ENCODE assay signal across 31 cellular contexts in the genomic region with DNA sequence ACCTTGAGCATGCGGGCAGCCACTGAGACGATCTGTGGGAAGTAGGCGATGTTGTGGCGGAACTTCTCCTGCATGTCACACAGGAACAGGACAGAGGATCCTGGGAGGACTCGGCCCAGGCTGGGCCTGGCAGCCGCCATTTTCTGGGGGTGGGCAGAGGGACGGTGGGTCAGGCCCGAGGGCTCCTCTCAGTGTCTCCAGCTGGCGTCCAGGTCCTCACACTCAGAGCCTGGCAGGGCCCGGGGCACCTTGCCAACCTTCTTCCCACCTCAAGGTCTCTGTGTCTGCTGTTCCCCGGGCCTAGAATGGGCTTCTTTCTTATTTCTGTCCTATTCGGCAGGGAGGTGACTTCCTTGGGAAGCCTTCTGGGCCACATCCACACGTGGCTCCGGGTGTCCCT. TPM values are rescaled to one million over a fixed set of nuclear protein-coding genes. Genes with fewer than 3 reads are reported as not detected.
"Had no signal": no experiment of that assay in that cellular context is flagged by ENCODE, and none has a peak within 500 bp of the region (broad histone marks: within the 10 kb centered on the region; RNA-seq: fewer than 3 reads in every experiment).

No MANE protein-coding gene starts in this region.

- H3K36me3 ChIP-seq: gastrocnemius medialis had no signal

- DNase-seq: activated B cell treated with CpG ODN at 0.5 μM for 24 hours; activated CD4-positive, alpha-beta T cell treated with anti-CD3 and anti-CD28 coated beads for 48 hours; activated CD4-positive, alpha-beta T cell treated with anti-CD3 and anti-CD28 coated beads, Interleukin-2, amount 50 U/mL, for 1 hour; activated CD4-positive, alpha-beta T cell treated with anti-CD3 and anti-CD28 coated beads, Interleukin-2, amount 50 U/mL, for 48 hours; activated CD8-positive, alpha-beta memory T cell treated with anti-CD3 and anti-CD28 coated beads for 24 hours; activated CD8-positive, alpha-beta T cell treated with anti-CD3 and anti-CD28 coated beads for 36 hours; activated effector memory CD4-positive, alpha-beta T cell treated with Interleukin-2 at 50 U/mL for 16 hours; activated gamma-delta T cell treated with Interleukin-2 at 50 U/mL for 16 hours; activated naive CD4-positive, alpha-beta T cell treated with anti-CD3 and anti-CD28 coated beads, Interleukin-2, amount 50 U/mL, for 16 hours; activated naive CD4-positive, alpha-beta T cell treated with Interleukin-2 at 50 U/mL for 16 hours; activated T-cell treated with anti-CD3 and anti-CD28 coated beads, Interleukin-2, amount 50 U/mL, for 4 hours; amygdala; aorta; caudate nucleus; dorsolateral prefrontal cortex; effector memory CD8-positive, alpha-beta T cell; erythroblast; foreskin keratinocyte; gastrocnemius medialis; glutamatergic neuron; heart left ventricle; T-helper 2 cell had no signal

- H3K9me3 Mint-ChIP-seq: activated B cell treated with CpG ODN at 0.5 μM for 24 hours; activated CD8-positive, alpha-beta T cell treated with anti-CD3 and anti-CD28 coated beads for 36 hours; activated T-cell treated with anti-CD3 and anti-CD28 coated beads, Interleukin-2, amount 50 U/mL, for 4 hours; activated T-helper 17 cell treated with anti-CD3 and anti-CD28 coated beads, Interleukin-2, amount 50 U/mL, for 72 hours; dendritic cell treated with granulocyte-macrophage colony-stimulating factor and Interleukin-4, amounts not matched to agents 40 ng/mL and 50 ng/mL, for 4 days; effector memory CD8-positive, alpha-beta T cell had no signal

- H3K9me3 ChIP-seq: body of pancreas, esophagus muscularis mucosa, gastrocnemius medialis, heart left ventricle had no signal

- H3K4me3 ChIP-seq: body of pancreas, coronary artery, dorsolateral prefrontal cortex, esophagus muscularis mucosa, gastrocnemius medialis, heart left ventricle had no signal

- H3K4me3 Mint-ChIP-seq: activated B cell treated with CpG ODN at 0.5 μM for 24 hours; activated CD8-positive, alpha-beta T cell treated with anti-CD3 and anti-CD28 coated beads for 36 hours; activated naive CD8-positive, alpha-beta T cell; activated T-cell treated with anti-CD3 and anti-CD28 coated beads, Interleukin-2, amount 50 U/mL, for 4 hours; activated T-helper 17 cell treated with anti-CD3 and anti-CD28 coated beads, Interleukin-2, amount 50 U/mL, for 72 hours; dendritic cell treated with granulocyte-macrophage colony-stimulating factor and Interleukin-4, amounts not matched to agents 40 ng/mL and 50 ng/mL, for 4 days; effector memory CD8-positive, alpha-beta T cell had no signal

- H3K27ac Mint-ChIP-seq: activated B cell treated with CpG ODN at 0.5 μM for 24 hours; activated CD8-positive, alpha-beta T cell treated with anti-CD3 and anti-CD28 coated beads for 36 hours; activated naive CD8-positive, alpha-beta T cell; activated T-helper 17 cell treated with anti-CD3 and anti-CD28 coated beads, Interleukin-2, amount 50 U/mL, for 72 hours; dendritic cell treated with granulocyte-macrophage colony-stimulating factor and Interleukin-4, amounts not matched to agents 40 ng/mL and 50 ng/mL, for 4 days; effector memory CD8-positive, alpha-beta T cell had no signal

- H3K27ac ChIP-seq: body of pancreas, coronary artery, esophagus muscularis mucosa, foreskin keratinocyte, gastrocnemius medialis, heart left ventricle, VCaP had no signal

RNA-seq across cellular contexts. Expression of gene C19orf85, which starts 8.2 kb away (rescaled TPM):
- total RNA-seq: activated B cell treated with CpG ODN at 0.5 μM for 24 hours; activated CD8-positive, alpha-beta T cell treated with anti-CD3 and anti-CD28 coated beads for 36 hours; activated T-cell treated with anti-CD3 and anti-CD28 coated beads, Interleukin-2, amount 50 U/mL, for 4 hours; activated T-helper 17 cell treated with anti-CD3 and anti-CD28 coated beads, Interleukin-2, amount 50 U/mL, for 72 hours; aorta; body of pancreas; esophagus muscularis mucosa; foreskin keratinocyte; gastrocnemius medialis; heart left ventricle; T-helper 1 cell treated with Interleukin-12 subunit alpha and Interleukin-12 subunit beta and Interleukin-4 antibody, amounts not matched to agents 30 ng/mL and 1 ng/mL, for 36 hours had no signal
- polyA plus RNA-seq: adipose tissue, aorta, foreskin keratinocyte, heart left ventricle had no signal

RNA-seq across cellular contexts. Expression of gene SHISA7, which starts 13.2 kb away (rescaled TPM):
- total RNA-seq: activated B cell treated with CpG ODN at 0.5 μM for 24 hours; activated CD8-positive, alpha-beta T cell treated with anti-CD3 and anti-CD28 coated beads for 36 hours; activated T-cell treated with anti-CD3 and anti-CD28 coated beads, Interleukin-2, amount 50 U/mL, for 4 hours; aorta; body of pancreas; foreskin keratinocyte; gastrocnemius medialis; heart left ventricle; T-helper 1 cell treated with Interleukin-12 subunit alpha and Interleukin-12 subunit beta and Interleukin-4 antibody, amounts not matched to agents 30 ng/mL and 1 ng/mL, for 36 hours had no signal
- polyA plus RNA-seq: foreskin keratinocyte, heart left ventricle had no signal
